22 cellular contexts compared by ENCODE assay signal in genomic region chr12:125776212-125776611, GRCh38.
"Had no signal": no experiment of that assay in that cellular context is flagged by ENCODE, and none has a peak within 500 bp of the region (broad histone marks: within the 10 kb centered on the region; RNA-seq: fewer than 3 reads in every experiment).

No MANE protein-coding gene starts in this region.

- H3K27ac Mint-ChIP-seq: naive thymus-derived CD8-positive, alpha-beta T cell; natural killer cell; natural killer cell treated with Interleukin-12 subunit alpha and Interleukin-12 subunit beta and Interleukin-15 and Interleukin-18, amount 100 ng/mL, for 72 hours; nephron; nephron progenitor cell; neural progenitor cell; progenitor cell of endocrine pancreas had no signal

- H3K4me1 Mint-ChIP-seq: naive thymus-derived CD8-positive, alpha-beta T cell; natural killer cell; nephron; nephron progenitor cell; neural crest cell; neural progenitor cell had no signal

- H3K4me3 Mint-ChIP-seq: naive thymus-derived CD8-positive, alpha-beta T cell; natural killer cell; natural killer cell treated with Interleukin-12 subunit alpha and Interleukin-12 subunit beta and Interleukin-15 and Interleukin-18, amount 100 ng/mL, for 72 hours; nephron; nephron progenitor cell; neural crest cell; neural progenitor cell had no signal

- H3K27me3 Mint-ChIP-seq: natural killer cell treated with Interleukin-12 subunit alpha and Interleukin-12 subunit beta and Interleukin-15 and Interleukin-18, amount 100 ng/mL, for 72 hours had no signal

- H3K9me3 Mint-ChIP-seq: natural killer cell, nephron had no signal

- H3K36me3 Mint-ChIP-seq: naive thymus-derived CD8-positive, alpha-beta T cell; natural killer cell; natural killer cell treated with Interleukin-12 subunit alpha and Interleukin-12 subunit beta and Interleukin-15 and Interleukin-18, amount 100 ng/mL, for 72 hours; neural progenitor cell had no signal

- H3K4me3 ChIP-seq: neural progenitor cell, ovary, pancreas, prostate gland, psoas muscle, right atrium auricular region, right lobe of liver, sigmoid colon, skin epidermis, smooth muscle cell, spleen had no signal

- H3K36me3 ChIP-seq: neural progenitor cell, neutrophil, ovary, pancreas, prostate gland, right atrium auricular region, right lobe of liver, sigmoid colon, spleen had no signal

- ATAC-seq: naive thymus-derived CD8-positive, alpha-beta T cell; natural killer cell; natural killer cell treated with Interleukin-12 subunit alpha and Interleukin-12 subunit beta and Interleukin-15 and Interleukin-18, amount 100 ng/mL, for 72 hours; pancreas; psoas muscle; right cardiac atrium; right lobe of liver; sciatic nerve had no signal

- H3K4me1 ChIP-seq: neural progenitor cell, pancreas, parathyroid adenoma, prostate gland, psoas muscle, right atrium auricular region, right lobe of liver, sigmoid colon, spleen had no signal

- H3K9me3 ChIP-seq: neutrophil, ovary, pancreas, prostate gland, psoas muscle, right lobe of liver, sigmoid colon had no signal

- H3K27ac ChIP-seq: neural progenitor cell, neutrophil, ovary, pancreas, parathyroid adenoma, prostate gland, psoas muscle, right atrium auricular region, right lobe of liver, sigmoid colon, skin epidermis, spleen had no signal
